ENCODE assay signal across 1 cellular context in genomic region chr14:64363265-64363840, GRCh38.
TF ChIP-seq lines count a peak whose summit lies in the region.

No MANE protein-coding gene starts in this region.

TF ChIP-seq in K562, 482 proteins besides CTCF, POLR2A, EP300 and RAD21 (continued from another document and continues in another):
- TF ChIP-seq ZNF280A (IDR thresholded peaks at IDR 0.05; ENCODE audit: low read depth, partially characterized antibody) (no peak), PRMT5 (CRISPR knock-in tag; IDR thresholded peaks at IDR 0.05) (no peak), NFRKB (IDR thresholded peaks at IDR 0.05; ENCODE audit: low read depth) (0 out of 2 replicates have a peak, but pooled peaks have one; percentile 38), ZFPM2 (CRISPR knock-in tag; IDR thresholded peaks at IDR 0.05) (peak; percentile 98), TCF3 (CRISPR knock-in tag; IDR thresholded peaks at IDR 0.05) (peak; percentile 32), ZNF639 (CRISPR knock-in tag; conservative IDR thresholded peaks at IDR 0.05 in 1 of 2, IDR thresholded peaks at IDR 0.05 in 1 of 2) (peak in 1 of 2 experiments; percentile 100; a peak in 2 of 4 replicates), ZBED1 (IDR thresholded peaks at IDR 0.05) (no peak), THRA (IDR thresholded peaks at IDR 0.05) (no peak), STAT5A (IDR thresholded peaks at IDR 0.05; ENCODE audit: borderline replicate concordance, low read length) (peak; percentile 75), POLR2H (tag; IDR thresholded peaks at IDR 0.05; ENCODE audit: low read depth) (peak; percentile 84), ZNF3 (CRISPR knock-in tag; IDR thresholded peaks at IDR 0.05) (peak; percentile 80), PBX2 (CRISPR knock-in tag; IDR thresholded peaks at IDR 0.05; ENCODE audit: low read depth) (no peak), PBX2 (tag; conservative IDR thresholded peaks at IDR 0.05; ENCODE audit: low read depth) (peak; percentile 79), ZNF316 (IDR thresholded peaks at IDR 0.05) (no peak), MAFK (IDR thresholded peaks at IDR 0.05; ENCODE audit: low read length) (no peak), CREB1 (IDR thresholded peaks at IDR 0.05) (no peak), CREB1 (CRISPR knock-in tag; IDR thresholded peaks at IDR 0.05) (no peak), HMGN3 (IDR thresholded peaks at IDR 0.05; ENCODE audit: borderline replicate concordance, extremely low read depth, insufficient read length, low read depth, low read length) (no peak), ZNF57 (CRISPR knock-in tag; IDR thresholded peaks at IDR 0.05) (peak; percentile 98), KHSRP (IDR thresholded peaks at IDR 0.05) (no peak), MEF2A (IDR thresholded peaks at IDR 0.05; ENCODE audit: control insufficient read depth, low read depth, low read length) (no peak), RFX5 (IDR thresholded peaks at IDR 0.05; ENCODE audit: low read depth, low read length) (no peak), TFAP4 (CRISPR knock-in tag; IDR thresholded peaks at IDR 0.05; ENCODE audit: borderline replicate concordance) (no peak), MAFF (IDR thresholded peaks at IDR 0.05; ENCODE audit: low read length) (no peak), LEF1 (IDR thresholded peaks at IDR 0.05) (no peak), E2F8 (IDR thresholded peaks at IDR 0.05; ENCODE audit: low read depth, partially characterized antibody) (no peak), KDM1A (IDR thresholded peaks at IDR 0.05) (no peak; a peak in 1 of 4 replicates), ZNF609 (CRISPR knock-in tag; IDR thresholded peaks at IDR 0.05; ENCODE audit: borderline replicate concordance) (no peak), MNT (conservative IDR thresholded peaks at IDR 0.05) (no peak), LARP7 (IDR thresholded peaks at IDR 0.05) (no peak), ID3 (CRISPR knock-in tag; IDR thresholded peaks at IDR 0.05) (peak; percentile 95), ID3 (tag; IDR thresholded peaks at IDR 0.05) (peak; percentile 100), ZNF133 (CRISPR knock-in tag; IDR thresholded peaks at IDR 0.05) (peak; percentile 98), OTX1 (CRISPR knock-in tag; IDR thresholded peaks at IDR 0.05) (peak; percentile 100), SRF (CRISPR knock-in tag; IDR thresholded peaks at IDR 0.05) (peak in 1 of 2 experiments; percentile 93; a peak in 2 of 4 replicates), THAP7 (CRISPR knock-in tag; IDR thresholded peaks at IDR 0.05) (peak; percentile 85; the same call in 1 of the 2 replicates), TEAD2 (tag; IDR thresholded peaks at IDR 0.05) (peak; percentile 97), YBX1 (IDR thresholded peaks at IDR 0.05) (no peak), SREBF2 (CRISPR knock-in tag; IDR thresholded peaks at IDR 0.05) (no peak), JUN (IDR thresholded peaks at IDR 0.05; ENCODE audit: borderline replicate concordance, low read depth, low read length) (peak; percentile 55; the same call in 1 of the 2 replicates), JUN (CRISPR knock-in tag; IDR thresholded peaks at IDR 0.05; ENCODE audit: borderline replicate concordance) (no peak), ZKSCAN3 (CRISPR knock-in tag; IDR thresholded peaks at IDR 0.05) (peak; percentile 92), PHF20 (IDR thresholded peaks at IDR 0.05; ENCODE audit: partially characterized antibody) (no peak), CC2D1A (IDR thresholded peaks at IDR 0.05) (no peak), E2F5 (CRISPR knock-in tag; IDR thresholded peaks at IDR 0.05) (no peak)
